Comparison of ENCODE assay signal across 13 cellular contexts in the genomic region with DNA sequence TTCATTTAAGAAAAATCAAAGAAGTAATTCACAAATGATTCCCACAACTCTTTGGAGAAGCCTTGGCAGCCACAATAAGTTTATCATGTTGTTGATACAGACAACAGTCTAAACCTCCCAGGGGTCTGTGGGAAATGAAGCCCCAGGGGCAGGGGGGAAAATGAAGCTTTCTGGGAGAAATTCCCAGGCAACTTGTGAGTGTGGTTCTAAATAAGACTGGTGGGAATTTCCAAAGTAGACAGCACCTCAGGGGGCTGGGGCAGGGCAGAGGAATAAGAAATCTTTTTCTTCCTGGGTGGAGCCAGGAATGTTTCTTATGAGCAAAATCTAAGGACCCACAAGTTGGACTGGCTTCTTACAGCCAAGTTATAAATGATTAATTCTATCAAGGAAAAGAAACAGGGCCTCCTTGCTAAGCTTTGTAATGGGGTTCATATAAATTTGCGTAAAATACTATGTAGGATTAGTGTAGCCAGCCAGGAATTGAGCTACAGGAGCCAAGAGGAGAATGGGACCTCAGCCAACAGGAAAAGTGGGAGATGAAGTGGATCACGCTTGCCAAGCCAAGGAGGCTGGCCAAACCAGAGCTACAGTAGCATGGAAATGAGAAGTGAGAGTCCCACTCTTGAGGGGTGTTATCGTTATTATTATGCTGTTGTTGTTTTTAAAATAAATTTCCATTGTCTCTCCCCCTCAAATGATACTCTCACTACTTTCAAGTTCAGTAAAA.
DNase-seq lines count a peak whose midpoint lies in the region; ATAC-seq, FAIRE-seq and TF ChIP-seq lines count a peak whose summit lies in the region.
"Had no signal": no experiment of that assay in that cellular context is flagged by ENCODE, and none has a peak within 500 bp of the region (broad histone marks: within the 10 kb centered on the region; RNA-seq: fewer than 3 reads in every experiment).

No MANE protein-coding gene starts in this region.

- H3K9me3 ChIP-seq in lower lobe of right lung, result no peaks in the 10 kb centered on the region
- no peaks in the 10 kb centered on the region for H3K9me3 ChIP-seq in transverse colon
- no peaks in the 10 kb centered on the region for H3K9me3 ChIP-seq in BE2C
- H3K9me3 ChIP-seq: mucosa of descending colon, tibial artery had no signal

- WGBS in transverse colon (ENCODE audit: low coverage in 1 of 2), 2 donors, result 16 to 30% methylated on average over 3 of the region's 3 CpGs

- H3K27me3 ChIP-seq in bronchial epithelial cell (ENCODE audit: control insufficient read depth, insufficient read depth, low read length) (no peaks in the 10 kb centered on the region), lower lobe of right lung (ENCODE audit: low read depth) (no peaks in the 10 kb centered on the region), transverse colon (no peaks in the 10 kb centered on the region), BE2C (no peaks in the 10 kb centered on the region)
- H3K27me3 ChIP-seq: tibial artery had no signal

- intact Hi-C loops in lower lobe of right lung (cut with DNase I) (no loop called here), transverse colon (cut with DNase I; ENCODE audit: low total_unique reads) (no loop called here)

- TF ChIP-seq CTCF in bronchial epithelial cell (IDR thresholded peaks at IDR 0.05; ENCODE audit: insufficient read depth, low read length, severe bottlenecking), result no peak
- TF ChIP-seq CTCF in lower lobe of right lung (IDR thresholded peaks at IDR 0.05), result no peak
- no peak for TF ChIP-seq CTCF in transverse colon (IDR thresholded peaks at IDR 0.05)
- no peak for TF ChIP-seq CTCF in BE2C (IDR thresholded peaks at IDR 0.05; ENCODE audit: low read depth, low read length)

- no peak for TF ChIP-seq POLR2A in transverse colon (IDR thresholded peaks at IDR 0.05)

- no peaks in the 10 kb centered on the region for H3K36me3 ChIP-seq in bronchial epithelial cell (ENCODE audit: control insufficient read depth, insufficient read depth, low read length)
- no peaks in the 10 kb centered on the region for H3K36me3 ChIP-seq in lower lobe of right lung
- H3K36me3 ChIP-seq in transverse colon, result no peaks in the 10 kb centered on the region
- H3K36me3 ChIP-seq in BE2C, result no peaks in the 10 kb centered on the region
- H3K36me3 ChIP-seq: tibial artery, WERI-Rb-1 had no signal

- peaks cover 9% of the 10 kb centered on the region for H3K4me1 ChIP-seq in lower lobe of right lung
- H3K4me1 ChIP-seq in transverse colon, result no peaks in the 10 kb centered on the region
- H3K4me1 ChIP-seq in BE2C, result no peaks in the 10 kb centered on the region

- peak; percentile 68 to 82 for ATAC-seq in lower lobe of right lung
- no peak for ATAC-seq in HG02973 (IDR thresholded peaks at IDR 0.05; ENCODE audit: unreplicated experiment)
- ATAC-seq: mucosa of descending colon had no signal

- DNase-seq in NCI-H2029 (lab: John Stamatoyannopoulos, UW) (peak; percentile 80), bronchial epithelial cell (ENCODE audit: low read depth) (no peak), lower lobe of right lung (peak; percentile 47), transverse colon (peak; percentile 10), DMS114 treated with DMSO at 0.1 percent for 48 hours (lab: John Stamatoyannopoulos, UW; ENCODE audit: unreplicated experiment) (no peak), globus pallidus (ENCODE audit: low spot score) (no peak), BE2C (no peak)
- DNase-seq: activated CD8-positive, alpha-beta memory T cell treated with anti-CD3 and anti-CD28 coated beads, Interleukin-2, amount 50 U/mL, for 4 hours; NCI-H526; tibial artery; WERI-Rb-1 had no signal

- peak overlapping the region; percentile 16 for H3K27ac ChIP-seq in lower lobe of right lung
- H3K27ac ChIP-seq in transverse colon, result no peak overlapping the region
- H3K27ac ChIP-seq: tibial artery, WERI-Rb-1 had no signal

- peak; percentile 32 for FAIRE-seq in bronchial epithelial cell (lab: Jason Lieb, UNC)

- no peak for TF ChIP-seq EP300 in transverse colon (IDR thresholded peaks at IDR 0.05; ENCODE audit: low read depth)

- in situ Hi-C loops in transverse colon (cut with MboI; ENCODE audit: low pct_ligation_motif_present in 1 of 4, low pct_unique_long_range_greater_than_20kb in 1 of 4, low sequenced_read_pairs in 3 of 4), result no loop called here

- H3K4me3 ChIP-seq in bronchial epithelial cell (ENCODE audit: low read depth, low read length) (no peak overlapping the region), lower lobe of right lung (no peak overlapping the region), transverse colon (no peak overlapping the region), BE2C (ENCODE audit: low read depth, low read length) (no peak overlapping the region)
- H3K4me3 ChIP-seq: mucosa of descending colon, tibial artery had no signal

Comparison
In these comparisons a context has a peak if more than half of its experiments do, and no peak if none do; other contexts are left out.
1. DNase-seq: peak in NCI-H2029 (single experiment), lower lobe of right lung (single experiment) and transverse colon (single experiment); none in bronchial epithelial cell (single experiment), DMS114 treated with DMSO at 0.1 percent for 48 hours (single experiment), globus pallidus (single experiment) and BE2C (single experiment).